In the genomic region with DNA sequence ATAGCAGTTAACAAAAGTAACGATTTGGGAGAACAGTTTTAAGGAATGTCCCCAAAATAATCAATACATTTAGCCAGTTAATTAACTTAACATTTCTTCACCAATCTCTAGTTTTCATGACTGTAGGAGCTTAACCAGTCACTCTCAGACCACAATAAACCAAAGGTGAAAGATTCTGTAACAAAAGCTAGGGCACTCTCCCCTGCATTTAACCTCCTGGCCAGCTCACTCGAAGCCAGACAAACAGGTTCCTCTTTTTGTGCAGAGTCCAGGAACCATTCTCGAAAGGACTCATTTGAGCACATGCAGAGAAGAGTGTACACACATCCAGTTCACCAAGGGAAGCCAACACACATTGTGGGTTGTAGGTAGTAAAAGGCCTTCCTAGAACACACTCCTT, we compare ENCODE assay signal across 13 cellular contexts. TPM values are rescaled to one million over a fixed set of nuclear protein-coding genes. Genes with fewer than 3 reads are reported as not detected.
DNase-seq lines count a peak whose midpoint lies in the region; ATAC-seq and TF ChIP-seq lines count a peak whose summit lies in the region.
"Had no signal": no experiment of that assay in that cellular context is flagged by ENCODE, and none has a peak within 500 bp of the region (broad histone marks: within the 10 kb centered on the region; RNA-seq: fewer than 3 reads in every experiment).

No MANE protein-coding gene starts in this region.

- no peak overlapping the region for H3K4ac ChIP-seq in mesendoderm (ENCODE audit: low read depth, low read length)

- H3K9me3 ChIP-seq in OCI-LY7 (ENCODE audit: low read length) (peaks cover 14% of the 10 kb centered on the region), gastrocnemius medialis (no peaks in the 10 kb centered on the region), stomach (no peaks in the 10 kb centered on the region)
- H3K9me3 ChIP-seq: psoas muscle had no signal

- H3K9me2 ChIP-seq in GM23338 (ENCODE audit: insufficient read depth) (peaks cover 7% of the 10 kb centered on the region), OCI-LY7 (ENCODE audit: insufficient read depth, low read length) (no peaks in the 10 kb centered on the region)

- in situ Hi-C loops in gastrocnemius medialis (cut with MboI; ENCODE audit: low sequenced_read_pairs in 4 of 4) = no loop called here

- H3K4me1 ChIP-seq in GM23338 (ENCODE audit: insufficient read depth) (peaks cover 30% of the 10 kb centered on the region), OCI-LY7 (ENCODE audit: insufficient read depth, low read length, poor library complexity, severe bottlenecking) (peaks cover 31% of the 10 kb centered on the region), gastrocnemius medialis (no peaks in the 10 kb centered on the region), mesendoderm (ENCODE audit: control insufficient read depth, low read depth, low read length) (no peaks in the 10 kb centered on the region), stomach (no peaks in the 10 kb centered on the region)
- H3K4me1 ChIP-seq: psoas muscle had no signal

- H3K27me3 Mint-ChIP-seq in GM23338 (ENCODE audit: insufficient read depth, low read depth, poor library complexity) = no peaks in the 10 kb centered on the region

- no peaks in the 10 kb centered on the region for H3K36me3 ChIP-seq in GM23338 (ENCODE audit: insufficient read depth)
- peaks cover 90% of the 10 kb centered on the region for H3K36me3 ChIP-seq in OCI-LY7 (ENCODE audit: insufficient read depth, low read length)
- H3K36me3 ChIP-seq in gastrocnemius medialis = no peaks in the 10 kb centered on the region
- H3K36me3 ChIP-seq in mesendoderm (ENCODE audit: control insufficient read depth, insufficient read depth, low read length) = no peaks in the 10 kb centered on the region
- H3K36me3 ChIP-seq in stomach = no peaks in the 10 kb centered on the region

- H2BK120ac ChIP-seq in mesendoderm (ENCODE audit: low read depth, low read length) = no peak overlapping the region

- WGBS in mesendoderm (ENCODE audit: extremely low coverage, insufficient coverage, low lambda C conversion rate) = no CpG with 5 or more reads among the region's 3 CpGs
- 43 to 50% (median 46%) methylated on average over 3 of the region's 3 CpGs for WGBS in stomach, 5 donors

- no peak overlapping the region for H3K23ac ChIP-seq in mesendoderm (ENCODE audit: low read length)

- no peak overlapping the region for H3K27ac Mint-ChIP-seq in GM23338

- no peak overlapping the region for H2AK5ac ChIP-seq in mesendoderm (ENCODE audit: low read length)

- no peaks in the 10 kb centered on the region for H3K79me1 ChIP-seq in mesendoderm (ENCODE audit: low read length)

- TF ChIP-seq EP300 in stomach (IDR thresholded peaks at IDR 0.05) = no peak

- no peak overlapping the region for H3K4me2 ChIP-seq in GM23338
- no peak overlapping the region for H3K4me2 ChIP-seq in OCI-LY7 (ENCODE audit: low read length)
- H3K4me2 ChIP-seq in mesendoderm (ENCODE audit: low read length) = no peak overlapping the region

- H3K27ac ChIP-seq in GM23338 (ENCODE audit: low read depth) = no peak overlapping the region
- H3K27ac ChIP-seq in OCI-LY7 (ENCODE audit: low read depth, low read length, poor library complexity, severe bottlenecking) = no peak overlapping the region
- H3K27ac ChIP-seq in gastrocnemius medialis = no peak overlapping the region
- no peak overlapping the region for H3K27ac ChIP-seq in mesendoderm (ENCODE audit: low read depth, low read length)
- no peak overlapping the region for H3K27ac ChIP-seq in stomach
- H3K27ac ChIP-seq: psoas muscle had no signal

- intact Hi-C loops in OCI-LY7 (cut with micrococcal nuclease; ENCODE audit: unreplicated experiment) (no loop called here), gastrocnemius medialis (cut with DNase I; ENCODE audit: low total_unique reads) (no loop called here), stomach (cut with DNase I; ENCODE audit: low total_unique reads) (no loop called here)

- no peak for ATAC-seq in GM23338
- ATAC-seq in gastrocnemius medialis = no peak
- ATAC-seq: psoas muscle had no signal

- H2BK15ac ChIP-seq in mesendoderm (replicated peaks; ENCODE audit: low read depth) = no peak overlapping the region

- no peaks in the 10 kb centered on the region; the same call in 2 of the 3 replicates for H3K36me3 Mint-ChIP-seq in GM23338 (ENCODE audit: low read depth)

- no peak overlapping the region for H4K5ac ChIP-seq in mesendoderm (ENCODE audit: low read length)

- H3K4me3 Mint-ChIP-seq in GM23338 = no peak overlapping the region

- TF ChIP-seq POLR2A in gastrocnemius medialis (IDR thresholded peaks at IDR 0.05) (no peak), stomach (IDR thresholded peaks at IDR 0.05) (no peak)

- BruUV-seq in OCI-LY7 (replicated peaks; lab: Mats Ljungman, UMichigan) = no TSS peak

- DNase-seq in GDM1 (lab: John Stamatoyannopoulos, UW) (peak; percentile 44), GM23338 (ENCODE audit: low spot score) (no peak), OCI-LY7 (ENCODE audit: low spot score) (peak; percentile 33), epithelial cell of esophagus (ENCODE audit: low read depth) (peak; percentile 66), cerebellar cortex (ENCODE audit: low spot score) (no peak), gastrocnemius medialis (no peak), mesendoderm (no peak), stomach (no peak)
- DNase-seq: DMS 273 treated with DMSO at 0.1 percent for 48 hours; effector CD8-positive, alpha-beta T cell; hippocampal formation; NCI-H526 treated with DMSO at 0.1 percent for 48 hours; psoas muscle had no signal

- H3K79me2 ChIP-seq in GM23338 (replicated peaks; ENCODE audit: insufficient read depth) (no peaks in the 10 kb centered on the region), OCI-LY7 (ENCODE audit: insufficient read depth, low read depth, low read length) (peaks cover 42% of the 10 kb centered on the region), mesendoderm (ENCODE audit: control insufficient read depth, insufficient read depth, low read length) (no peaks in the 10 kb centered on the region)

- CTCF ChIA-PET in OCI-LY7 (lab: Charles Lee; ENCODE audit: unreplicated experiment) = no interaction called here

- H2AFZ ChIP-seq in GM23338 (0 out of 2 replicates have a peak overlapping the region, but pooled peaks have one; percentile 12), OCI-LY7 (ENCODE audit: low read length) (no peak overlapping the region)

- no peak overlapping the region for H2BK5ac ChIP-seq in mesendoderm (ENCODE audit: low read length)

- H3K9ac ChIP-seq in mesendoderm (ENCODE audit: low read length) = no peak overlapping the region

- peaks cover 26% of the 10 kb centered on the region for H3K4me1 Mint-ChIP-seq in GM23338

- no peak overlapping the region for H3K18ac ChIP-seq in mesendoderm (ENCODE audit: low read length)

- POLR2A ChIA-PET in OCI-LY7 (lab: Charles Lee) = interaction anchor here (0.7 to 1.8 kb wide), 7 partner anchors 9 to 27 kb away, joined by 3 to 6 read pairs (median 4); no protein-coding TSS in a partner anchor

- H3K56ac ChIP-seq in mesendoderm (ENCODE audit: low read length) = no peak overlapping the region

- H4K8ac ChIP-seq in mesendoderm (ENCODE audit: low read depth, low read length) = no peak overlapping the region

- H4K20me1 ChIP-seq in GM23338 (replicated peaks; ENCODE audit: insufficient read depth) (no peaks in the 10 kb centered on the region), OCI-LY7 (ENCODE audit: insufficient read depth, low read length) (no peaks in the 10 kb centered on the region)

- TF ChIP-seq CTCF in GM23338 (conservative IDR thresholded peaks at IDR 0.05; ENCODE audit: low read depth in 2 of 2) (no peak), OCI-LY7 (conservative IDR thresholded peaks at IDR 0.05; ENCODE audit: low read length) (no peak), epithelial cell of esophagus (IDR thresholded peaks at IDR 0.05; ENCODE audit: insufficient read depth, low read depth, low read length, missing control alignments) (no peak), gastrocnemius medialis (IDR thresholded peaks at IDR 0.05 in 4 of 5, conservative IDR thresholded peaks at IDR 0.05 in 1 of 5) (no peak), stomach (IDR thresholded peaks at IDR 0.05) (no peak)

- H3F3A ChIP-seq in GM23338 (replicated peaks; ENCODE audit: low read depth) = no peaks in the 10 kb centered on the region

- H3K4me3 ChIP-seq in GM23338 = no peak overlapping the region
- no peak overlapping the region for H3K4me3 ChIP-seq in OCI-LY7 (ENCODE audit: low read depth, low read length, poor library complexity, severe bottlenecking)
- no peak overlapping the region for H3K4me3 ChIP-seq in epithelial cell of esophagus (ENCODE audit: low read length)
- no peak overlapping the region for H3K4me3 ChIP-seq in gastrocnemius medialis
- H3K4me3 ChIP-seq in mesendoderm (ENCODE audit: low read length) = no peak overlapping the region
- H3K4me3 ChIP-seq in stomach = peak overlapping the region in 1 of 4 donors; percentile 0
- H3K4me3 ChIP-seq: psoas muscle had no signal

- peaks cover 17% of the 10 kb centered on the region; the same call in 2 of the 3 replicates for H3K9me3 Mint-ChIP-seq in GM23338

- H3K27me3 ChIP-seq in GM23338 (ENCODE audit: insufficient read depth) = no peaks in the 10 kb centered on the region
- no peaks in the 10 kb centered on the region for H3K27me3 ChIP-seq in gastrocnemius medialis
- no peaks in the 10 kb centered on the region for H3K27me3 ChIP-seq in mesendoderm (ENCODE audit: insufficient read depth, low read length, poor library complexity)
- no peaks in the 10 kb centered on the region for H3K27me3 ChIP-seq in stomach

RNA-seq across cellular contexts. Expression of a gene that starts 6.5 kb away (rescaled TPM):
- not detected in 2 replicates for total RNA-seq in GM23338 (2014; rRNA removed; shearing (Covaris generic))
- not detected in 2 replicates for polyA plus RNA-seq in GM23338 (2016; fragmentation: Nextera tagmentation; extraction: Ambion mirVana)
- total RNA-seq in OCI-LY7 (2014; rRNA removed; shearing (Covaris generic)) = 59.9 and 62.2 TPM in 2 replicates
- total RNA-seq in OCI-LY7 (2022) = 4.6 and 4.7 TPM in 2 replicates
- total RNA-seq in gastrocnemius medialis = 1 to 10 TPM in 1 of 4 donors, under 1 TPM in 3; 0.29 to 1.0 (median 0.72) TPM
- under 0.01 TPM for polyA plus RNA-seq in mesendoderm (2013, experiment 1 of 2)
- polyA plus RNA-seq in mesendoderm (2013, experiment 2 of 2) = 0.04 TPM
- 100 to 1,000 TPM in 1 of 5 donors, 10 to 100 TPM in 2, 1 to 10 TPM in 2; 2.3 to 124 (median 20.7) TPM for total RNA-seq in stomach
- 1 to 10 TPM; 2.2 to 7.5 (median 2.3) TPM for polyA plus RNA-seq in stomach

Comparison
In these comparisons a context has a peak if more than half of its experiments do, and no peak if none do; other contexts are left out.
1. DNase-seq: peak in GDM1 (single experiment), OCI-LY7 (single experiment) and epithelial cell of esophagus (single experiment); none in GM23338 (single experiment), cerebellar cortex (single experiment), gastrocnemius medialis (0 of 2), mesendoderm (single experiment) and stomach (single experiment).